In genomic region chr1:26387447-26387846, GRCh38 we compare ENCODE assay signal across 1 cellular context.
A peak's percentile ranks its signal among the peaks of the same experiment; 100 is the strongest.
TF ChIP-seq lines count a peak whose summit lies in the region.

No MANE protein-coding gene starts in this region.

TF ChIP-seq in HepG2, 621 proteins besides CTCF, POLR2A, EP300 and RAD21 (continued from another document and continues in another):
- TF ChIP-seq, protein P1, sequence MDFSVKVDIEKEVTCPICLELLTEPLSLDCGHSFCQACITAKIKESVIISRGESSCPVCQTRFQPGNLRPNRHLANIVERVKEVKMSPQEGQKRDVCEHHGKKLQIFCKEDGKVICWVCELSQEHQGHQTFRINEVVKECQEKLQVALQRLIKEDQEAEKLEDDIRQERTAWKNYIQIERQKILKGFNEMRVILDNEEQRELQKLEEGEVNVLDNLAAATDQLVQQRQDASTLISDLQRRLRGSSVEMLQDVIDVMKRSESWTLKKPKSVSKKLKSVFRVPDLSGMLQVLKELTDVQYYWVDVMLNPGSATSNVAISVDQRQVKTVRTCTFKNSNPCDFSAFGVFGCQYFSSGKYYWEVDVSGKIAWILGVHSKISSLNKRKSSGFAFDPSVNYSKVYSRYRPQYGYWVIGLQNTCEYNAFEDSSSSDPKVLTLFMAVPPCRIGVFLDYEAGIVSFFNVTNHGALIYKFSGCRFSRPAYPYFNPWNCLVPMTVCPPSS (IDR thresholded peaks at IDR 0.05): no peak
- no peak for TF ChIP-seq NR0B2 (CRISPR knock-in tag; IDR thresholded peaks at IDR 0.05)
- TF ChIP-seq TCF7L2 (IDR thresholded peaks at IDR 0.05; ENCODE audit: low read depth, low read length): no peak
- TF ChIP-seq CREM (IDR thresholded peaks at IDR 0.05): peak; percentile 39; the same call in 1 of the 2 replicates
- no peak for TF ChIP-seq CREM (CRISPR knock-in tag; IDR thresholded peaks at IDR 0.05)
- no peak for TF ChIP-seq ZNF766 (CRISPR knock-in tag; IDR thresholded peaks at IDR 0.05; ENCODE audit: borderline replicate concordance)
- TF ChIP-seq ZNF878 (CRISPR knock-in tag; IDR thresholded peaks at IDR 0.05): 0 out of 2 replicates have a peak, but pooled peaks have one; percentile 77
- peak; percentile 100 for TF ChIP-seq JUND (CRISPR knock-in tag; IDR thresholded peaks at IDR 0.05)
- TF ChIP-seq GATAD2A (CRISPR knock-in tag; IDR thresholded peaks at IDR 0.05): peak; percentile 96
- TF ChIP-seq ADNP (CRISPR knock-in tag; IDR thresholded peaks at IDR 0.05): peak; percentile 82
- peak; percentile 94 for TF ChIP-seq HDAC2 (CRISPR knock-in tag; IDR thresholded peaks at IDR 0.05)
- no peak for TF ChIP-seq MYNN (CRISPR knock-in tag; IDR thresholded peaks at IDR 0.05; ENCODE audit: low read depth)
- TF ChIP-seq ZBTB38 (CRISPR knock-in tag; IDR thresholded peaks at IDR 0.05): 0 out of 2 replicates have a peak, but pooled peaks have one; percentile 25
- peak; percentile 42 for TF ChIP-seq ASH2L (IDR thresholded peaks at IDR 0.05; ENCODE audit: insufficient read length, low read depth, low read length)
- 0 out of 2 replicates have a peak, but pooled peaks have one; percentile 42 for TF ChIP-seq ZNF564 (CRISPR knock-in tag; IDR thresholded peaks at IDR 0.05)
- TF ChIP-seq, protein P2, sequence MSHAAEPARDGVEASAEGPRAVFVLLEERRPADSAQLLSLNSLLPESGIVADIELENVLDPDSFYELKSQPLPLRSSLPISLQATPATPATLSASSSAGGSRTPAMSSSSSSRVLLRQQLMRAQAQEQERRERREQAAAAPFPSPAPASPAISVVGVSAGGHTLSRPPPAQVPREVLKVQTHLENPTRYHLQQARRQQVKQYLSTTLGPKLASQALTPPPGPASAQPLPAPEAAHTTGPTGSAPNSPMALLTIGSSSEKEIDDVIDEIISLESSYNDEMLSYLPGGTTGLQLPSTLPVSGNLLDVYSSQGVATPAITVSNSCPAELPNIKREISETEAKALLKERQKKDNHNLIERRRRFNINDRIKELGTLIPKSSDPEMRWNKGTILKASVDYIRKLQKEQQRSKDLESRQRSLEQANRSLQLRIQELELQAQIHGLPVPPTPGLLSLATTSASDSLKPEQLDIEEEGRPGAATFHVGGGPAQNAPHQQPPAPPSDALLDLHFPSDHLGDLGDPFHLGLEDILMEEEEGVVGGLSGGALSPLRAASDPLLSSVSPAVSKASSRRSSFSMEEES (CRISPR knock-in tag; IDR thresholded peaks at IDR 0.05): peak; percentile 64; the same call in 1 of the 2 replicates
- TF ChIP-seq ZNF12 (CRISPR knock-in tag; IDR thresholded peaks at IDR 0.05): peak; percentile 54; the same call in 1 of the 2 replicates
- no peak for TF ChIP-seq ZNF557 (CRISPR knock-in tag; IDR thresholded peaks at IDR 0.05)
- TF ChIP-seq, protein P3, sequence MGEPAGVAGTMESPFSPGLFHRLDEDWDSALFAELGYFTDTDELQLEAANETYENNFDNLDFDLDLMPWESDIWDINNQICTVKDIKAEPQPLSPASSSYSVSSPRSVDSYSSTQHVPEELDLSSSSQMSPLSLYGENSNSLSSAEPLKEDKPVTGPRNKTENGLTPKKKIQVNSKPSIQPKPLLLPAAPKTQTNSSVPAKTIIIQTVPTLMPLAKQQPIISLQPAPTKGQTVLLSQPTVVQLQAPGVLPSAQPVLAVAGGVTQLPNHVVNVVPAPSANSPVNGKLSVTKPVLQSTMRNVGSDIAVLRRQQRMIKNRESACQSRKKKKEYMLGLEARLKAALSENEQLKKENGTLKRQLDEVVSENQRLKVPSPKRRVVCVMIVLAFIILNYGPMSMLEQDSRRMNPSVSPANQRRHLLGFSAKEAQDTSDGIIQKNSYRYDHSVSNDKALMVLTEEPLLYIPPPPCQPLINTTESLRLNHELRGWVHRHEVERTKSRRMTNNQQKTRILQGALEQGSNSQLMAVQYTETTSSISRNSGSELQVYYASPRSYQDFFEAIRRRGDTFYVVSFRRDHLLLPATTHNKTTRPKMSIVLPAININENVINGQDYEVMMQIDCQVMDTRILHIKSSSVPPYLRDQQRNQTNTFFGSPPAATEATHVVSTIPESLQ (CRISPR knock-in tag; conservative IDR thresholded peaks at IDR 0.05): no peak
- TF ChIP-seq ZNF101 (CRISPR knock-in tag; IDR thresholded peaks at IDR 0.05; ENCODE audit: borderline replicate concordance, low read depth): no peak
- no peak for TF ChIP-seq FOXK2 (IDR thresholded peaks at IDR 0.05)
- TF ChIP-seq ZBTB40 (IDR thresholded peaks at IDR 0.05): no peak
- peak; percentile 66; the same call in 1 of the 2 replicates for TF ChIP-seq ZBTB40 (CRISPR knock-in tag; IDR thresholded peaks at IDR 0.05)
- no peak for TF ChIP-seq CBX1 (IDR thresholded peaks at IDR 0.05; ENCODE audit: low read depth)
- peak; percentile 69; the same call in 1 of the 2 replicates for TF ChIP-seq ZBTB7B (CRISPR knock-in tag; IDR thresholded peaks at IDR 0.05)
- TF ChIP-seq ZEB1 (IDR thresholded peaks at IDR 0.05; ENCODE audit: insufficient replicate concordance, low read depth): peak; percentile 61
- TF ChIP-seq SMC3 (IDR thresholded peaks at IDR 0.05; ENCODE audit: low read length): 0 out of 2 replicates have a peak, but pooled peaks have one; percentile 11
- TF ChIP-seq CBFB (CRISPR knock-in tag; IDR thresholded peaks at IDR 0.05): 0 out of 2 replicates have a peak, but pooled peaks have one; percentile 40
- TF ChIP-seq ZNF567 (CRISPR knock-in tag; IDR thresholded peaks at IDR 0.05; ENCODE audit: borderline replicate concordance): no peak
- peak; percentile 50; the same call in 1 of the 2 replicates for TF ChIP-seq ZBTB20 (CRISPR knock-in tag; IDR thresholded peaks at IDR 0.05; ENCODE audit: borderline replicate concordance, low read depth)
- TF ChIP-seq MXD4 (CRISPR knock-in tag; IDR thresholded peaks at IDR 0.05): 0 out of 2 replicates have a peak, but pooled peaks have one; percentile 39
- TF ChIP-seq ZNF605 (CRISPR knock-in tag; IDR thresholded peaks at IDR 0.05): 0 out of 2 replicates have a peak, but pooled peaks have one; percentile 47
- TF ChIP-seq SIN3A (IDR thresholded peaks at IDR 0.05; ENCODE audit: borderline replicate concordance, low read depth, low read length): no peak
- no peak for TF ChIP-seq ZNF282 (IDR thresholded peaks at IDR 0.05; ENCODE audit: partially characterized antibody)
- peak; percentile 66; the same call in 1 of the 2 replicates for TF ChIP-seq ZNF772 (CRISPR knock-in tag; IDR thresholded peaks at IDR 0.05)
- no peak for TF ChIP-seq ZNF776 (CRISPR knock-in tag; IDR thresholded peaks at IDR 0.05)
- no peak for TF ChIP-seq NFATC3 (CRISPR knock-in tag; IDR thresholded peaks at IDR 0.05)
- TF ChIP-seq PCBP2 (optimal IDR thresholded peaks at IDR 0.05; ENCODE audit: low read depth, low read length, poor library complexity, severe bottlenecking): no peak
- peak; percentile 83 for TF ChIP-seq HMG20B (CRISPR knock-in tag; conservative IDR thresholded peaks at IDR 0.05)
- peak; percentile 66 for TF ChIP-seq CREB1 (IDR thresholded peaks at IDR 0.05)
- TF ChIP-seq CREB1 (CRISPR knock-in tag; IDR thresholded peaks at IDR 0.05): peak; percentile 89
- peak; percentile 48; the same call in 1 of the 2 replicates for TF ChIP-seq CHD4 (IDR thresholded peaks at IDR 0.05; ENCODE audit: borderline replicate concordance, low read length)
- peak; percentile 88; the same call in 1 of the 2 replicates for TF ChIP-seq ZNF580 (CRISPR knock-in tag; IDR thresholded peaks at IDR 0.05; ENCODE audit: borderline replicate concordance, low read depth)
- TF ChIP-seq ERF (CRISPR knock-in tag; IDR thresholded peaks at IDR 0.05): peak; percentile 86
- TF ChIP-seq SNAPC4 (CRISPR knock-in tag; IDR thresholded peaks at IDR 0.05): 0 out of 2 replicates have a peak, but pooled peaks have one; percentile 32
- TF ChIP-seq FOXJ3 (CRISPR knock-in tag; IDR thresholded peaks at IDR 0.05; ENCODE audit: borderline replicate concordance): peak; percentile 64; the same call in 1 of the 2 replicates
- no peak for TF ChIP-seq TSC22D2 (CRISPR knock-in tag; IDR thresholded peaks at IDR 0.05; ENCODE audit: borderline replicate concordance)
